ENCODE assay signal across 10 cellular contexts in genomic region chr15:33125883-33126535, GRCh38.
DNase-seq lines count a peak whose midpoint lies in the region; TF ChIP-seq lines count a peak whose summit lies in the region.
"Had no signal": no experiment of that assay in that cellular context is flagged by ENCODE, and none has a peak within 500 bp of the region (broad histone marks: within the 10 kb centered on the region; RNA-seq: fewer than 3 reads in every experiment).

No MANE protein-coding gene starts in this region.

- WGBS in stomach, 5 donors: 56 to 71% (median 59%) methylated on average over 7 of the region's 7 CpGs

- H3K9me3 ChIP-seq in SJCRH30 (replicated peaks) (no peaks in the 10 kb centered on the region), stomach (no peaks in the 10 kb centered on the region)
- H3K9me3 ChIP-seq: BE2C had no signal

- no peak for DNase-seq in activated naive CD4-positive, alpha-beta T cell treated with anti-CD3 and anti-CD28 coated beads, Interleukin-2, amount 50 U/mL, for 16 hours
- peak; percentile 61 to 83 for DNase-seq in SJCRH30
- DNase-seq in epithelial cell of prostate (ENCODE audit: low read depth, low spot score): no peak
- no peak for DNase-seq in stomach
- DNase-seq in NCI-H82 (lab: John Stamatoyannopoulos, UW): no peak
- DNase-seq in C1 segment of cervical spinal cord (lab: John Stamatoyannopoulos, UW): no peak

- intact Hi-C loops in stomach (cut with DNase I; ENCODE audit: low total_unique reads): no loop called here

- H3K4me3 ChIP-seq in SJCRH30 (peak overlapping the region; percentile 11), stomach (no peak overlapping the region)

- no peak for TF ChIP-seq CTCF in stomach (IDR thresholded peaks at IDR 0.05)

- peak overlapping the region; percentile 44 for H3K27ac Mint-ChIP-seq in activated naive CD4-positive, alpha-beta T cell treated with anti-CD3 and anti-CD28 coated beads, Interleukin-2, amount 50 U/mL, for 24 hours
- no peak overlapping the region for H3K27ac Mint-ChIP-seq in stimulated activated naive CD8-positive, alpha-beta T cell treated with anti-CD3 and anti-CD28 coated beads, Interleukin-15, Interleukin-2, amounts not matched to agents 100 ng/mL and 50 ng/mL, for 24 hours

- H3K27ac ChIP-seq in SJCRH30 (peak overlapping the region; percentile 93), epithelial cell of prostate (peak overlapping the region; percentile 41), stomach (no peak overlapping the region)

- TF ChIP-seq EP300 in stomach (IDR thresholded peaks at IDR 0.05): no peak

- peak overlapping the region; percentile 71 for H3K4me3 Mint-ChIP-seq in activated naive CD4-positive, alpha-beta T cell treated with anti-CD3 and anti-CD28 coated beads, Interleukin-2, amount 50 U/mL, for 24 hours
- H3K4me3 Mint-ChIP-seq in stimulated activated naive CD8-positive, alpha-beta T cell treated with anti-CD3 and anti-CD28 coated beads, Interleukin-15, Interleukin-2, amounts not matched to agents 100 ng/mL and 50 ng/mL, for 24 hours: peak overlapping the region; percentile 54

- H3K27me3 ChIP-seq in SJCRH30: no peaks in the 10 kb centered on the region
- H3K27me3 ChIP-seq in stomach: no peaks in the 10 kb centered on the region
- H3K27me3 ChIP-seq: BE2C, brain microvascular endothelial cell had no signal

- H3K4me1 ChIP-seq in SJCRH30: peaks cover 42% of the 10 kb centered on the region
- peaks cover 8 to 13% (median 10%) of the 10 kb centered on the region in 4 donors for H3K4me1 ChIP-seq in stomach

- no peaks in the 10 kb centered on the region for H3K36me3 Mint-ChIP-seq in activated naive CD4-positive, alpha-beta T cell treated with anti-CD3 and anti-CD28 coated beads, Interleukin-2, amount 50 U/mL, for 24 hours
- H3K36me3 Mint-ChIP-seq in stimulated activated naive CD8-positive, alpha-beta T cell treated with anti-CD3 and anti-CD28 coated beads, Interleukin-15, Interleukin-2, amounts not matched to agents 100 ng/mL and 50 ng/mL, for 24 hours (ENCODE audit: low read depth): no peaks in the 10 kb centered on the region

- H3K4me1 Mint-ChIP-seq in activated naive CD4-positive, alpha-beta T cell treated with anti-CD3 and anti-CD28 coated beads, Interleukin-2, amount 50 U/mL, for 24 hours: peaks cover 36% of the 10 kb centered on the region
- H3K4me1 Mint-ChIP-seq in stimulated activated naive CD8-positive, alpha-beta T cell treated with anti-CD3 and anti-CD28 coated beads, Interleukin-15, Interleukin-2, amounts not matched to agents 100 ng/mL and 50 ng/mL, for 24 hours (ENCODE audit: low read depth): peaks cover 23% of the 10 kb centered on the region

- TF ChIP-seq POLR2A in stomach (IDR thresholded peaks at IDR 0.05): no peak

- no peaks in the 10 kb centered on the region for H3K9me3 Mint-ChIP-seq in activated naive CD4-positive, alpha-beta T cell treated with anti-CD3 and anti-CD28 coated beads, Interleukin-2, amount 50 U/mL, for 24 hours
- H3K9me3 Mint-ChIP-seq in stimulated activated naive CD8-positive, alpha-beta T cell treated with anti-CD3 and anti-CD28 coated beads, Interleukin-15, Interleukin-2, amounts not matched to agents 100 ng/mL and 50 ng/mL, for 24 hours: no peaks in the 10 kb centered on the region

- no peaks in the 10 kb centered on the region for H3K36me3 ChIP-seq in SJCRH30
- no peaks in the 10 kb centered on the region for H3K36me3 ChIP-seq in stomach
- H3K36me3 ChIP-seq: BE2C, brain microvascular endothelial cell had no signal

- no peaks in the 10 kb centered on the region for H3K27me3 Mint-ChIP-seq in activated naive CD4-positive, alpha-beta T cell treated with anti-CD3 and anti-CD28 coated beads, Interleukin-2, amount 50 U/mL, for 24 hours
- H3K27me3 Mint-ChIP-seq in stimulated activated naive CD8-positive, alpha-beta T cell treated with anti-CD3 and anti-CD28 coated beads, Interleukin-15, Interleukin-2, amounts not matched to agents 100 ng/mL and 50 ng/mL, for 24 hours: no peaks in the 10 kb centered on the region

Comparison
In these comparisons a context has a peak if more than half of its experiments do, and no peak if none do; other contexts are left out.
1. DNase-seq: peak in SJCRH30 (2 of 2); none in activated naive CD4-positive, alpha-beta T cell treated with anti-CD3 and anti-CD28 coated beads, Interleukin-2, amount 50 U/mL, for 16 hours (single experiment), epithelial cell of prostate (single experiment), stomach (single experiment), NCI-H82 (single experiment) and C1 segment of cervical spinal cord (0 of 14).
2. H3K27ac ChIP-seq: peak in SJCRH30 (single experiment) and epithelial cell of prostate (single experiment); none in stomach (0 of 5).